ENCODE assay signal across 8 cellular contexts in the genomic region with DNA sequence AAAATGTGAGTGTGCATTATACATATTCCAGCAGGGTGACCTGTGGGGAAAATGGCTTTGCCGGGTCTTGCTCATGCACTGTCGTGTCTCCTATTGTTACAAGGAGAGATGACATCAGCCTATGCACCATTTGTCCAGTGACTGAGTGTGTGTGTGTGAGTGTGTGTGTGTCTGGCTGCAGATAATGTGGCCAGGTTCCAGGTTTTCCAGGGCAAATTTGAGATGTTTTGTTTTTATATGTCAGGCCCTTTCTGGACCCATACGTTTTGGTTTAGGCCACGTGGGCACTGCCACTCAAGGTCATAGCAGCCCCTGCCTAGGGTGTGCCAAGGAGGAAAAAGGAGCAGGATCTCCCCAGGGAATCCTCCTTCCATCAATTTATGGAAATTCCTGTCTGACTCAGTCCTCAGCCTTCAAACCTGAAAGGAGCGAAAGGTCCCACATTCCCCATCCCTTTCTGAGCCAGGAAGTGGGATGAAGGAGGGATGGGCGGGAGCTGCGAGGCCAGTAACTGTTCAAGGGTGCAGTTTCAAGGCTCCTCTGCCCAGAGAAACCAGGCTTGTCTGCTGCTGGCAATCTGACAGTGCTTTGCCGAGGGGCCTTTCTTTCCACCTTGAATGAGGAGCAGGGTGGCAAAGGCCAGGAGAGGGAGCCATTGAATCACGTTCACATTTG.
DNase-seq lines count a peak whose midpoint lies in the region; ATAC-seq, FAIRE-seq and TF ChIP-seq lines count a peak whose summit lies in the region.

No MANE protein-coding gene starts in this region.

- H3K27ac ChIP-seq in heart left ventricle: peak overlapping the region in 2 of 12 donors; percentile 19 to 51
- no peak overlapping the region for H3K27ac ChIP-seq in small intestine (ENCODE audit: low read depth in 1 of 2, low read length in 1 of 2)

- intact Hi-C loops in heart left ventricle (cut with DNase I): loop anchor here in 7 of 10 donors (1.0 to 5.0 kb wide), 4 partner anchors 246 to 251 kb away; no protein-coding TSS in a partner anchor

- H3K9me3 ChIP-seq in heart left ventricle: no peaks in the 10 kb centered on the region
- H3K9me3 ChIP-seq in small intestine (ENCODE audit: control insufficient read depth, low read depth): no peaks in the 10 kb centered on the region

- peak in 3 of 4 donors; percentile 18 to 78 (median 57) for ATAC-seq in heart left ventricle
- ATAC-seq in HG03442 (IDR thresholded peaks at IDR 0.05; ENCODE audit: unreplicated experiment): no peak
- no peak for ATAC-seq in GM21515 (IDR thresholded peaks at IDR 0.05; ENCODE audit: unreplicated experiment)

- no peak for TF ChIP-seq POLR2A in heart left ventricle (IDR thresholded peaks at IDR 0.05)

- WGBS in heart left ventricle, 4 donors: 27 to 40% (median 36%) methylated on average over 9 of the region's 9 CpGs
- WGBS in small intestine, 3 donors: 24 to 43% (median 28%) methylated on average over 9 of the region's 9 CpGs

- peak; percentile 19 for DNase-seq in stimulated activated CD4-positive, alpha-beta T cell treated with anti-CD3 and anti-CD28 coated beads, Interleukin-15, amount 100 ng/mL, for 24 hours
- DNase-seq in stimulated activated CD4-positive, alpha-beta T cell treated with anti-CD3 and anti-CD28 coated beads, Interleukin-4, amount 100 ng/mL, for 4 hours: no peak
- DNase-seq in NCI-H146 treated with DMSO at 0.1 percent for 48 hours (lab: John Stamatoyannopoulos, UW; ENCODE audit: unreplicated experiment) (peak; percentile 85), UCSD-AML1 (lab: John Stamatoyannopoulos, UW; ENCODE audit: unreplicated experiment) (peak; percentile 52), heart left ventricle (peak in 3 of 5 donors; percentile 40 to 63 (median 43)), small intestine (peak; percentile 42)

- peak in 9 of 12 donors; percentile 27 to 58 (median 40) for TF ChIP-seq CTCF in heart left ventricle (IDR thresholded peaks at IDR 0.05)

- FAIRE-seq in small intestine (lab: Jason Lieb, UNC): no peak

- H3K4me1 ChIP-seq in heart left ventricle (peaks cover 0 to 33% (median 14%) of the 10 kb centered on the region in 12 donors), small intestine (ENCODE audit: control insufficient read depth in 2 of 2, insufficient read depth in 1 of 2, low read depth in 1 of 2, low read length in 1 of 2) (no peaks in the 10 kb centered on the region)

- H3K4me3 ChIP-seq in heart left ventricle (no peak overlapping the region), small intestine (ENCODE audit: low read depth in 1 of 2, low read length in 2 of 2) (no peak overlapping the region)

- H3K27me3 ChIP-seq in heart left ventricle (peaks cover 0 to 9% (median 0%) of the 10 kb centered on the region in 9 donors), small intestine (ENCODE audit: control insufficient read depth in 2 of 2, insufficient read depth in 2 of 2, low read length in 2 of 2) (peaks cover 0 to 7% of the 10 kb centered on the region in 2 donors)

- H3K36me3 ChIP-seq in heart left ventricle (no peaks in the 10 kb centered on the region), small intestine (ENCODE audit: control insufficient read depth in 2 of 2, insufficient read depth in 2 of 2, low read length in 2 of 2) (no peaks in the 10 kb centered on the region)

Comparison
In these comparisons a context has a peak if more than half of its experiments do, and no peak if none do; other contexts are left out.
1. DNase-seq: peak in stimulated activated CD4-positive, alpha-beta T cell treated with anti-CD3 and anti-CD28 coated beads, Interleukin-15, amount 100 ng/mL, for 24 hours (single experiment), NCI-H146 treated with DMSO at 0.1 percent for 48 hours (single experiment), UCSD-AML1 (single experiment), heart left ventricle (3 of 5) and small intestine (single experiment); none in stimulated activated CD4-positive, alpha-beta T cell treated with anti-CD3 and anti-CD28 coated beads, Interleukin-4, amount 100 ng/mL, for 4 hours (0 of 2).
2. ATAC-seq: peak in heart left ventricle (3 of 4); none in HG03442 (single experiment) and GM21515 (single experiment).